10 cellular contexts compared by ENCODE assay signal in genomic region chr19:47336761-47337718, GRCh38. TPM values are rescaled to one million over a fixed set of nuclear protein-coding genes. Genes with fewer than 3 reads are reported as not detected.
DNase-seq lines count a peak whose midpoint lies in the region; ATAC-seq and TF ChIP-seq lines count a peak whose summit lies in the region.
"Not testable (repeated sequence)": the region's sequence is repeated elsewhere in the genome, so short reads cannot be mapped to it uniquely, and the experiment has no call there.
"Had no signal": no experiment of that assay in that cellular context is flagged by ENCODE, and none has a peak within 500 bp of the region (broad histone marks: within the 10 kb centered on the region; RNA-seq: fewer than 3 reads in every experiment).

No MANE protein-coding gene starts in this region.

- H3K9me3 ChIP-seq in DND-41 (ENCODE audit: insufficient read depth, low read length, severe bottlenecking); OCI-LY7 (ENCODE audit: low read length); colonic mucosa; left lung: not testable (repeated sequence)

- H3K36me3 ChIP-seq in DND-41 (ENCODE audit: insufficient read depth, low read length); OCI-LY7 (ENCODE audit: insufficient read depth, low read length); colonic mucosa: not testable (repeated sequence)
- H3K36me3 ChIP-seq in left lung, result peaks cover 0 to 15% of the 10 kb centered on the region in 2 donors

- H3K27me3 Mint-ChIP-seq in activated CD4-positive, alpha-beta memory T cell treated with anti-CD3 and anti-CD28 coated beads for 36 hours, result not testable (repeated sequence)

- H3K27ac Mint-ChIP-seq in activated CD4-positive, alpha-beta memory T cell treated with anti-CD3 and anti-CD28 coated beads for 36 hours, result not testable (repeated sequence)

- TF ChIP-seq CTCF in DND-41 (IDR thresholded peaks at IDR 0.05; ENCODE audit: borderline replicate concordance, extremely low read depth, low read length, poor library complexity, severe bottlenecking); OCI-LY7 (conservative IDR thresholded peaks at IDR 0.05; ENCODE audit: low read length); colonic mucosa (IDR thresholded peaks at IDR 0.05); left lung (IDR thresholded peaks at IDR 0.05): not testable (repeated sequence)

- H3K79me2 ChIP-seq in DND-41 (ENCODE audit: insufficient read depth, low read length); OCI-LY7 (ENCODE audit: insufficient read depth, low read depth, low read length): not testable (repeated sequence)

- POLR2A ChIA-PET in OCI-LY7 (lab: Charles Lee), result not testable (repeated sequence)
- POLR2A ChIA-PET in activated CD4-positive, alpha-beta memory T cell treated with anti-CD3 and anti-CD28 coated beads for 36 hours (lab: Charles Lee), result interaction anchor here (0.5 to 1.4 kb wide), 2 partner anchors 12 to 37 kb away, joined by 4 to 5 read pairs; partner anchors contain the start of gene DHX34

- not testable (repeated sequence) for H3K4me2 ChIP-seq in DND-41 (ENCODE audit: insufficient read depth, low read length)
- H3K4me2 ChIP-seq in OCI-LY7 (ENCODE audit: low read length), result peak overlapping the region; percentile 49

- not testable (repeated sequence) for H3K9ac ChIP-seq in DND-41 (ENCODE audit: low read depth, low read length)
- H3K9ac ChIP-seq in colonic mucosa (ENCODE audit: low read depth in 2 of 2, low read length in 2 of 2), result peak overlapping the region in 1 of 2 donors; percentile 24

- intact Hi-C loops in OCI-LY7 (cut with micrococcal nuclease; ENCODE audit: unreplicated experiment); activated CD4-positive, alpha-beta memory T cell treated with anti-CD3 and anti-CD28 coated beads for 36 hours (cut with micrococcal nuclease); colonic mucosa (cut with DNase I); left lung (cut with DNase I); sciatic nerve (cut with DNase I): not testable (repeated sequence)

- CTCF ChIA-PET in OCI-LY7 (lab: Charles Lee; ENCODE audit: unreplicated experiment), result interaction anchor here (0.6 kb wide), 1 partner anchor 20 kb away, joined by 5 read pairs; no protein-coding TSS in a partner anchor
- CTCF ChIA-PET in activated CD4-positive, alpha-beta memory T cell treated with anti-CD3 and anti-CD28 coated beads for 36 hours (lab: Charles Lee), result interaction anchor here (0.7 to 0.9 kb wide), 3 partner anchors 12 to 127 kb away, joined by 3 to 4 read pairs (median 3); partner anchors contain the start of gene DHX34

- not testable (repeated sequence) for H3K36me3 Mint-ChIP-seq in activated CD4-positive, alpha-beta memory T cell treated with anti-CD3 and anti-CD28 coated beads for 36 hours

- peaks cover 11% of the 10 kb centered on the region for H3K4me1 Mint-ChIP-seq in activated CD4-positive, alpha-beta memory T cell treated with anti-CD3 and anti-CD28 coated beads for 36 hours (ENCODE audit: low read depth)

- H3K4me1 ChIP-seq in DND-41 (ENCODE audit: insufficient read depth, low read length); colonic mucosa: not testable (repeated sequence)
- H3K4me1 ChIP-seq in OCI-LY7 (ENCODE audit: insufficient read depth, low read length, poor library complexity, severe bottlenecking), result peaks cover 11% of the 10 kb centered on the region
- peaks cover 0 to 34% of the 10 kb centered on the region in 2 donors for H3K4me1 ChIP-seq in left lung

- H3K27ac ChIP-seq in DND-41 (ENCODE audit: low read length); OCI-LY7 (ENCODE audit: low read depth, low read length, poor library complexity, severe bottlenecking); colonic mucosa: not testable (repeated sequence)
- peak overlapping the region; percentile 51 to 89 for H3K27ac ChIP-seq in left lung

- not testable (repeated sequence) for H3K4me3 ChIP-seq in DND-41 (ENCODE audit: low read depth in 1 of 2, low read length in 2 of 2); OCI-LY7 (ENCODE audit: low read depth, low read length, poor library complexity, severe bottlenecking); colonic mucosa
- peak overlapping the region in 1 of 2 donors; percentile 48 for H3K4me3 ChIP-seq in left lung

- not testable (repeated sequence) for ATAC-seq in DND-41 (ENCODE audit: insufficient read depth, low read depth)
- ATAC-seq in left lung (peak; percentile 92), sciatic nerve (peak; percentile 78)

- not testable (repeated sequence) for H3K4me3 Mint-ChIP-seq in activated CD4-positive, alpha-beta memory T cell treated with anti-CD3 and anti-CD28 coated beads for 36 hours

- H3K27me3 ChIP-seq in DND-41 (ENCODE audit: insufficient read depth, low read length, poor library complexity); colonic mucosa; left lung: not testable (repeated sequence)

- H3K9me3 Mint-ChIP-seq in activated CD4-positive, alpha-beta memory T cell treated with anti-CD3 and anti-CD28 coated beads for 36 hours, result not testable (repeated sequence)

- H4K20me1 ChIP-seq in DND-41 (ENCODE audit: insufficient read depth, low read length); OCI-LY7 (ENCODE audit: insufficient read depth, low read length): not testable (repeated sequence)

- BruUV-seq in OCI-LY7 (replicated peaks; lab: Mats Ljungman, UMichigan), result not testable (repeated sequence)

- DNase-seq in DND-41 (peak; percentile 19), MV-4-11 (lab: John Stamatoyannopoulos, UW) (peak; percentile 84), OCI-LY7 (ENCODE audit: low spot score) (peak; percentile 69), colonic mucosa (peak; percentile 31), left lung (peak; percentile 88 to 91)
- peak; percentile 48 for DNase-seq in activated CD4-positive, alpha-beta memory T cell treated with anti-CD3 and anti-CD28 coated beads for 36 hours
- not testable (repeated sequence) for DNase-seq in sciatic nerve (ENCODE audit: low spot score)

- not testable (repeated sequence) for H3K9me2 ChIP-seq in OCI-LY7 (ENCODE audit: insufficient read depth, low read length)

- H2AFZ ChIP-seq in DND-41 (ENCODE audit: low read depth, low read length), result not testable (repeated sequence)
- peak overlapping the region; percentile 67 for H2AFZ ChIP-seq in OCI-LY7 (ENCODE audit: low read length)

RNA-seq across cellular contexts. Expression of gene C5AR2, which starts 5.1 kb away (rescaled TPM):
- 0.70 and 2.9 TPM in 2 replicates for total RNA-seq in OCI-LY7 (2014; rRNA removed; shearing (Covaris generic))
- total RNA-seq in OCI-LY7 (2022) (2.6 and 3.5 TPM in 2 replicates), colonic mucosa (under 1 TPM; 0.74 to 0.82 TPM), left lung (10 to 100 TPM in 1 of 2 donors, 1 to 10 TPM in 1; 3.4 to 11.2 TPM), sciatic nerve (6.1 TPM)
- total RNA-seq in activated CD4-positive, alpha-beta memory T cell treated with anti-CD3 and anti-CD28 coated beads for 36 hours, result under 1 TPM; 0.05 to 0.07 TPM
- total RNA-seq: activated T-helper 1 cell treated with anti-CD3 and anti-CD28 coated beads, Interleukin-12 subunit alpha, Interleukin-12 subunit beta, Interleukin-2, Interleukin-4 antibody, amounts not matched to agents 30 ng/mL and 10 ng/mL and 1 ng/mL, durations not matched to agents 14 hours and 24 hours and 36 hours; H9; myocyte had no signal

RNA-seq across cellular contexts. Expression of gene DHX34, which starts 12.1 kb away (rescaled TPM):
- total RNA-seq in OCI-LY7 (2014; rRNA removed; shearing (Covaris generic)), result 23.0 and 32.2 TPM in 2 replicates
- total RNA-seq in OCI-LY7 (2022), result 18.9 and 19.7 TPM in 2 replicates
- total RNA-seq in activated CD4-positive, alpha-beta memory T cell treated with anti-CD3 and anti-CD28 coated beads for 36 hours, result 10 to 100 TPM; 12.7 to 15.7 TPM
- 10 to 100 TPM in 1 of 2 donors, 1 to 10 TPM in 1; 6.3 to 17.8 TPM for total RNA-seq in colonic mucosa
- 10 to 100 TPM in 1 of 2 donors, 1 to 10 TPM in 1; 9.4 to 18.2 TPM for total RNA-seq in left lung
- 15.2 TPM for total RNA-seq in sciatic nerve

RNA-seq across cellular contexts. Expression of gene C5AR1, which starts 27.4 kb away (rescaled TPM):
- not detected in 2 replicates for total RNA-seq in OCI-LY7 (2014; rRNA removed; shearing (Covaris generic))
- 1.1 TPM in 1 of 2 replicates, not detected in the other for total RNA-seq in OCI-LY7 (2022)
- total RNA-seq in activated CD4-positive, alpha-beta memory T cell treated with anti-CD3 and anti-CD28 coated beads for 36 hours, result under 1 TPM in 1 of 2 experiments, not detected in 1; 0.48 TPM
- 10 to 100 TPM in 1 of 2 donors, 1 to 10 TPM in 1; 5.3 to 11.5 TPM for total RNA-seq in colonic mucosa
- 100 to 1,000 TPM in 1 of 2 donors, 10 to 100 TPM in 1; 28.3 to 110 TPM for total RNA-seq in left lung
- total RNA-seq in sciatic nerve, result 33.3 TPM
- total RNA-seq: myocyte had no signal
